In genomic region chr6:162681447-162681846, GRCh38 we compare ENCODE assay signal across 28 cellular contexts. TPM values are rescaled to one million over a fixed set of nuclear protein-coding genes. Genes with fewer than 3 reads are reported as not detected.
"Had no signal": no experiment of that assay in that cellular context is flagged by ENCODE, and none has a peak within 500 bp of the region (broad histone marks: within the 10 kb centered on the region; RNA-seq: fewer than 3 reads in every experiment).

No MANE protein-coding gene starts in this region.

- H3K36me3 Mint-ChIP-seq: activated CD8-positive, alpha-beta memory T cell treated with anti-CD3 and anti-CD28 coated beads, Interleukin-2, amount 10 ng/mL, durations not matched to agents 7 days and 5 days; activated naive CD4-positive, alpha-beta T cell treated with anti-CD3 and anti-CD28 coated beads, Interleukin-2, amount 10 ng/mL, durations not matched to agents 7 days and 5 days; activated naive CD8-positive, alpha-beta T cell treated with anti-CD3 and anti-CD28 coated beads for 36 hours had no signal

- H3K9me3 Mint-ChIP-seq: activated naive CD4-positive, alpha-beta T cell treated with anti-CD3 and anti-CD28 coated beads, Interleukin-2, amount 10 ng/mL, durations not matched to agents 7 days and 5 days; T-helper 1 cell treated with Interleukin-12 subunit alpha and Interleukin-12 subunit beta and Interleukin-4 antibody, amounts not matched to agents 30 μg/mL and 1 μg/mL, for 36 hours had no signal

- H3K27me3 Mint-ChIP-seq: activated B cell treated with CpG ODN at 0.5 μM for 24 hours; activated CD4-positive, alpha-beta T cell treated with anti-CD3 and anti-CD28 coated beads, Interleukin-2, amount 10 ng/mL, durations not matched to agents 24 days and 14 days; activated CD8-positive, alpha-beta memory T cell treated with anti-CD3 and anti-CD28 coated beads, Interleukin-2, amount 10 ng/mL, durations not matched to agents 7 days and 5 days; activated naive CD4-positive, alpha-beta T cell treated with anti-CD3 and anti-CD28 coated beads, Interleukin-2, amount 10 ng/mL, durations not matched to agents 7 days and 5 days; activated naive CD8-positive, alpha-beta T cell treated with anti-CD3 and anti-CD28 coated beads for 36 hours; activated T-cell treated with anti-CD3 and anti-CD28 coated beads, Interleukin-2, amount 50 U/mL, for 24 hours; activated T-helper 17 cell treated with anti-CD3 and anti-CD28 coated beads, Interleukin-2, amount 50 U/mL, for 72 hours had no signal

- H3K27me3 ChIP-seq: Peyer's patch, SJSA1 had no signal

- H3K4me3 Mint-ChIP-seq: activated B cell treated with CpG ODN at 0.5 μM for 24 hours; activated CD4-positive, alpha-beta T cell treated with anti-CD3 and anti-CD28 coated beads, Interleukin-2, amount 10 ng/mL, durations not matched to agents 24 days and 14 days; activated CD8-positive, alpha-beta memory T cell treated with anti-CD3 and anti-CD28 coated beads, Interleukin-2, amount 10 ng/mL, durations not matched to agents 7 days and 5 days; activated naive CD4-positive, alpha-beta T cell treated with anti-CD3 and anti-CD28 coated beads, Interleukin-2, amount 10 ng/mL, durations not matched to agents 7 days and 5 days; activated naive CD8-positive, alpha-beta T cell treated with anti-CD3 and anti-CD28 coated beads for 36 hours; activated T-cell treated with anti-CD3 and anti-CD28 coated beads, Interleukin-2, amount 50 U/mL, for 24 hours; activated T-helper 17 cell treated with anti-CD3 and anti-CD28 coated beads, Interleukin-2, amount 50 U/mL, for 72 hours; T-helper 1 cell treated with Interleukin-12 subunit alpha and Interleukin-12 subunit beta and Interleukin-4 antibody, amounts not matched to agents 30 μg/mL and 1 μg/mL, for 36 hours had no signal

- H3K9me3 ChIP-seq: Peyer's patch, SJSA1 had no signal

- H3K4me3 ChIP-seq: Peyer's patch, SJSA1 had no signal

- H3K27ac ChIP-seq: KMS-11, Peyer's patch, SJSA1 had no signal

- H3K27ac Mint-ChIP-seq: activated B cell treated with CpG ODN at 0.5 μM for 24 hours; activated CD4-positive, alpha-beta T cell treated with anti-CD3 and anti-CD28 coated beads, Interleukin-2, amount 10 ng/mL, durations not matched to agents 24 days and 14 days; activated CD8-positive, alpha-beta memory T cell treated with anti-CD3 and anti-CD28 coated beads, Interleukin-2, amount 10 ng/mL, durations not matched to agents 7 days and 5 days; activated naive CD4-positive, alpha-beta T cell treated with anti-CD3 and anti-CD28 coated beads, Interleukin-2, amount 10 ng/mL, durations not matched to agents 7 days and 5 days; activated naive CD8-positive, alpha-beta T cell treated with anti-CD3 and anti-CD28 coated beads for 36 hours; activated T-cell treated with anti-CD3 and anti-CD28 coated beads, Interleukin-2, amount 50 U/mL, for 24 hours; activated T-helper 17 cell treated with anti-CD3 and anti-CD28 coated beads, Interleukin-2, amount 50 U/mL, for 72 hours; T-helper 1 cell treated with Interleukin-12 subunit alpha and Interleukin-12 subunit beta and Interleukin-4 antibody, amounts not matched to agents 30 μg/mL and 1 μg/mL, for 36 hours had no signal

- H3K36me3 ChIP-seq: Peyer's patch, SJSA1 had no signal

- H3K4me1 Mint-ChIP-seq: activated B cell treated with CpG ODN at 0.5 μM for 24 hours; activated CD4-positive, alpha-beta T cell treated with anti-CD3 and anti-CD28 coated beads, Interleukin-2, amount 10 ng/mL, durations not matched to agents 24 days and 14 days; activated CD8-positive, alpha-beta memory T cell treated with anti-CD3 and anti-CD28 coated beads, Interleukin-2, amount 10 ng/mL, durations not matched to agents 7 days and 5 days; activated naive CD4-positive, alpha-beta T cell treated with anti-CD3 and anti-CD28 coated beads, Interleukin-2, amount 10 ng/mL, durations not matched to agents 7 days and 5 days; activated naive CD8-positive, alpha-beta T cell treated with anti-CD3 and anti-CD28 coated beads for 36 hours; activated T-helper 17 cell treated with anti-CD3 and anti-CD28 coated beads, Interleukin-2, amount 50 U/mL, for 72 hours had no signal

- DNase-seq: activated B cell treated with CpG ODN at 0.5 μM for 24 hours; activated CD4-positive, alpha-beta T cell treated with anti-CD3 and anti-CD28 coated beads for 1 hour; activated CD4-positive, alpha-beta T cell treated with anti-CD3 and anti-CD28 coated beads, Interleukin-2, amount 10 ng/mL, durations not matched to agents 24 days and 14 days; activated CD4-positive, alpha-beta T cell treated with anti-CD3 and anti-CD28 coated beads, Interleukin-2, amount 50 U/mL, for 48 hours; activated CD8-positive, alpha-beta memory T cell treated with anti-CD3 and anti-CD28 coated beads, Interleukin-2, amount 10 ng/mL, durations not matched to agents 7 days and 5 days; activated gamma-delta T cell; activated naive CD4-positive, alpha-beta T cell treated with anti-CD3 and anti-CD28 coated beads, Interleukin-2, amount 10 ng/mL, durations not matched to agents 7 days and 5 days; activated naive CD8-positive, alpha-beta T cell treated with anti-CD3 and anti-CD28 coated beads for 36 hours; activated T-cell treated with anti-CD3 and anti-CD28 coated beads, Interleukin-2, amount 50 U/mL, for 24 hours; MV-4-11; NCI-H1092 treated with DMSO at 0.1 percent for 48 hours; NCI-H1417 treated with DMSO at 0.1 percent for 48 hours; NCI-H1694; NCI-H2029; NCI-H2107; NCI-H2171 treated with DMSO at 0.1 percent for 48 hours; NCI-H226; NCI-H526; NCI-H82; NK-92 treated with Interleukin-12 subunit alpha and Interleukin-12 subunit beta, amount 100 ng/mL, for 24 hours; Peyer's patch; SHP77 had no signal

- ATAC-seq: activated CD8-positive, alpha-beta memory T cell treated with anti-CD3 and anti-CD28 coated beads, Interleukin-2, amount 10 ng/mL, durations not matched to agents 7 days and 5 days; activated T-helper 17 cell treated with anti-CD3 and anti-CD28 coated beads, Interleukin-2, amount 50 U/mL, for 72 hours; SK-N-SH treated with all-trans-retinoic acid at 6 μM for 48 hours had no signal

- H3K4me1 ChIP-seq: SJSA1 had no signal

RNA-seq across cellular contexts. Expression of gene PRKN, which starts 46.1 kb away (rescaled TPM):
- total RNA-seq: activated CD4-positive, alpha-beta T cell treated with anti-CD3 and anti-CD28 coated beads, Interleukin-2, amount 10 ng/mL, durations not matched to agents 24 days and 14 days; activated CD8-positive, alpha-beta memory T cell treated with anti-CD3 and anti-CD28 coated beads, Interleukin-2, amount 10 ng/mL, durations not matched to agents 7 days and 5 days; SJSA1 had no signal

RNA-seq across cellular contexts. Expression of gene PACRG, which starts 46.3 kb away (rescaled TPM):
- total RNA-seq: activated B cell treated with CpG ODN at 0.5 μM for 24 hours; activated CD4-positive, alpha-beta T cell treated with anti-CD3 and anti-CD28 coated beads, Interleukin-2, amount 10 ng/mL, durations not matched to agents 24 days and 14 days; activated CD8-positive, alpha-beta memory T cell treated with anti-CD3 and anti-CD28 coated beads, Interleukin-2, amount 10 ng/mL, durations not matched to agents 7 days and 5 days; activated T-helper 17 cell treated with anti-CD3 and anti-CD28 coated beads, Interleukin-2, amount 50 U/mL, for 72 hours; MCF 10A; SJSA1 had no signal
